7 cellular contexts compared by ENCODE assay signal in the genomic region with DNA sequence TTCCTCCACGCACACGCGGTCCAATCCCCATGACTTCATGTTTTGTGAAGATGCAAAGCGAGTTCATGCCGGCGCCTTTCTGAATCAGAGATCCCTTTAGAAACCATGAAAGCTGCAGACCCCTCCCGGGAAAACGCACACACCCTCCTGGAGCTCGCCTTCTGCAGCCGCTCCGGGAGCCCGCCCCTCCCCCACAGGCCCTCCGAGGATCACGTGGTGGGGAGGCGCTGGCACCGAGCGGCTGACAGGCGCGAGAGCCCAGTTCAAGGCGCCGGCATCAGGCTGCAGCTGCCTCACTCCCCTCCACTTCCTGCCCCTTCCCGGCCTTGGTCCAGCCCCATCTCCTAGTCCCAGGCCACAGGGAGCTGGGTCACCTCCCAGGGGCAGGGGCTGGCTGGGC. TPM values are rescaled to one million over a fixed set of nuclear protein-coding genes. Genes with fewer than 3 reads are reported as not detected.
A peak's percentile ranks its signal among the peaks of the same experiment; 100 is the strongest.
DNase-seq lines count a peak whose midpoint lies in the region; ATAC-seq, FAIRE-seq and TF ChIP-seq lines count a peak whose summit lies in the region.
"Not testable (repeated sequence)": the region's sequence is repeated elsewhere in the genome, so short reads cannot be mapped to it uniquely, and the experiment has no call there.

No MANE protein-coding gene starts in this region.

- H2BK15ac ChIP-seq in neuronal stem cell (ENCODE audit: low read length), result not testable (repeated sequence)

- H3K27ac ChIP-seq in esophagus muscularis mucosa (replicated peaks in 1 of 4), result peak overlapping the region; percentile 63 to 81 (median 76)
- not testable (repeated sequence) for H3K27ac ChIP-seq in kidney (ENCODE audit: low read depth in 2 of 2, low read length in 2 of 2); neuronal stem cell (replicated peaks; ENCODE audit: low read length)

- not testable (repeated sequence) for H3K4me1 Mint-ChIP-seq in WTC11; activated naive CD8-positive, alpha-beta T cell treated with anti-CD3 and anti-CD28 coated beads for 36 hours

- H2BK5ac ChIP-seq in neuronal stem cell (ENCODE audit: low read length), result not testable (repeated sequence)

- H3K9ac ChIP-seq in kidney (ENCODE audit: low read length in 2 of 2); neuronal stem cell (ENCODE audit: low read depth, low read length, poor library complexity): not testable (repeated sequence)

- H2BK12ac ChIP-seq in neuronal stem cell (ENCODE audit: low read length), result not testable (repeated sequence)

- not testable (repeated sequence) for H3K79me1 ChIP-seq in neuronal stem cell (ENCODE audit: low read depth, low read length)

- not testable (repeated sequence) for H3K14ac ChIP-seq in neuronal stem cell (ENCODE audit: low read length)

- not testable (repeated sequence) for H3K9me3 Mint-ChIP-seq in WTC11; activated naive CD8-positive, alpha-beta T cell treated with anti-CD3 and anti-CD28 coated beads for 36 hours

- DNase-seq in WTC11 (ENCODE audit: low spot score) (peak; percentile 74), kidney (peak; percentile 94)
- DNase-seq in activated naive CD8-positive, alpha-beta T cell treated with anti-CD3 and anti-CD28 coated beads for 36 hours, result peak; percentile 24
- not testable (repeated sequence) for DNase-seq in esophagus muscularis mucosa (ENCODE audit: extremely low spot score); neuronal stem cell (ENCODE audit: low spot score); stimulated activated naive CD8-positive, alpha-beta T cell treated with anti-CD3 and anti-CD28 coated beads, Interleukin-15, Interleukin-2, amounts not matched to agents 100 U/mL and 50 U/mL, for 24 hours

- peak; percentile 32 for ATAC-seq in HG02759 (IDR thresholded peaks at IDR 0.05; ENCODE audit: unreplicated experiment)
- ATAC-seq in WTC11, result peak; percentile 59
- ATAC-seq in stimulated activated naive CD8-positive, alpha-beta T cell treated with anti-CD3 and anti-CD28 coated beads, Interleukin-15, Interleukin-2, amounts not matched to agents 100 U/mL and 50 U/mL, for 24 hours, result peak; percentile 33

- H2AFZ ChIP-seq in neuronal stem cell (ENCODE audit: low read length), result not testable (repeated sequence)

- not testable (repeated sequence) for H3K27me3 ChIP-seq in esophagus muscularis mucosa
- H3K27me3 ChIP-seq in neuronal stem cell (ENCODE audit: control insufficient read depth in 3 of 3, insufficient read depth in 3 of 3, low read depth in 1 of 3, low read length in 3 of 3), result peaks cover 0 to 15% (median 6%) of the 10 kb centered on the region in 3 experiments

- not testable (repeated sequence) for TF ChIP-seq CTCF in WTC11 (IDR thresholded peaks at IDR 0.05); esophagus muscularis mucosa (IDR thresholded peaks at IDR 0.05); kidney (IDR thresholded peaks at IDR 0.05; ENCODE audit: borderline replicate concordance, extremely low read depth, insufficient read depth)

- not testable (repeated sequence) for H3K4me3 Mint-ChIP-seq in WTC11; activated naive CD8-positive, alpha-beta T cell treated with anti-CD3 and anti-CD28 coated beads for 36 hours

- not testable (repeated sequence) for H3K23ac ChIP-seq in neuronal stem cell (ENCODE audit: low read depth, low read length, poor library complexity)

- H3K36me3 ChIP-seq in esophagus muscularis mucosa; kidney (ENCODE audit: control insufficient read depth in 1 of 2, insufficient read depth in 2 of 2, low read length in 2 of 2); neuronal stem cell (replicated peaks in 1 of 2; ENCODE audit: control insufficient read depth in 2 of 2, insufficient read depth in 2 of 2, low read length in 2 of 2): not testable (repeated sequence)

- TF ChIP-seq POLR2A in esophagus muscularis mucosa (IDR thresholded peaks at IDR 0.05; ENCODE audit: low read depth), result not testable (repeated sequence)

- CTCF ChIA-PET in WTC11 (lab: Charles Lee), result not testable (repeated sequence)

- H3K4me2 ChIP-seq in neuronal stem cell (ENCODE audit: insufficient read depth, low read length, poor library complexity, severe bottlenecking), result peak overlapping the region; percentile 33

- WGBS in esophagus muscularis mucosa, result 1% methylated on average over 21 of the region's 22 CpGs
- WGBS in neuronal stem cell (ENCODE audit: extremely low coverage in 2 of 2, insufficient read length in 2 of 2, insufficient replicate concordance in 1 of 2), 2 donors, result no CpG with 5 or more reads among the region's 22 CpGs

- not testable (repeated sequence) for H2AK5ac ChIP-seq in neuronal stem cell (ENCODE audit: low read depth, low read length)

- H3K27ac Mint-ChIP-seq in WTC11; activated naive CD8-positive, alpha-beta T cell treated with anti-CD3 and anti-CD28 coated beads for 36 hours: not testable (repeated sequence)

- TF ChIP-seq EP300 in esophagus muscularis mucosa (IDR thresholded peaks at IDR 0.05), result not testable (repeated sequence)

- not testable (repeated sequence) for FAIRE-seq in kidney (lab: Jason Lieb, UNC)

- H3K27me3 Mint-ChIP-seq in WTC11 (ENCODE audit: low read depth), result peaks cover 12% of the 10 kb centered on the region
- H3K27me3 Mint-ChIP-seq in activated naive CD8-positive, alpha-beta T cell treated with anti-CD3 and anti-CD28 coated beads for 36 hours, result not testable (repeated sequence)

- H3K9me3 ChIP-seq in esophagus muscularis mucosa; kidney (ENCODE audit: control insufficient read depth in 1 of 2, low read length in 2 of 2); neuronal stem cell (replicated peaks in 1 of 2; ENCODE audit: control insufficient read depth in 2 of 2, insufficient read depth in 1 of 2, low read depth in 1 of 2, low read length in 2 of 2): not testable (repeated sequence)

- intact Hi-C loops in esophagus muscularis mucosa (cut with DNase I); kidney (cut with DNase I): not testable (repeated sequence)

- not testable (repeated sequence) for H3K4ac ChIP-seq in neuronal stem cell (ENCODE audit: low read length)

- H2BK120ac ChIP-seq in neuronal stem cell (ENCODE audit: low read depth, low read length), result not testable (repeated sequence)

- peak overlapping the region; percentile 66 to 95 (median 72) for H3K4me3 ChIP-seq in esophagus muscularis mucosa
- H3K4me3 ChIP-seq in kidney (ENCODE audit: low read length in 2 of 2), result not testable (repeated sequence)
- H3K4me3 ChIP-seq in neuronal stem cell (ENCODE audit: low read length in 2 of 2), result peak overlapping the region in 1 of 2 donors; percentile 31

- not testable (repeated sequence) for H4K91ac ChIP-seq in neuronal stem cell (ENCODE audit: low read depth, low read length, poor library complexity)

- not testable (repeated sequence) for H3K36me3 Mint-ChIP-seq in WTC11; activated naive CD8-positive, alpha-beta T cell treated with anti-CD3 and anti-CD28 coated beads for 36 hours

- H3K4me1 ChIP-seq in esophagus muscularis mucosa, result peaks cover 8 to 23% (median 21%) of the 10 kb centered on the region in 4 donors
- H3K4me1 ChIP-seq in kidney (ENCODE audit: control insufficient read depth in 1 of 2, insufficient read depth in 1 of 2, low read depth in 1 of 2, low read length in 2 of 2); neuronal stem cell (ENCODE audit: control insufficient read depth in 2 of 2, insufficient read depth in 1 of 2, low read depth in 1 of 2, low read length in 2 of 2): not testable (repeated sequence)

- H3K18ac ChIP-seq in neuronal stem cell (ENCODE audit: low read length), result not testable (repeated sequence)

- H4K8ac ChIP-seq in neuronal stem cell (ENCODE audit: low read depth, low read length), result not testable (repeated sequence)

- POLR2A ChIA-PET in WTC11 (lab: Charles Lee), result not testable (repeated sequence)

RNA-seq across cellular contexts. Expression of a gene that starts 1.5 kb away (rescaled TPM):
- total RNA-seq in WTC11 (2021), result 2.3 to 4.4 TPM (median 3.1 TPM) in 3 replicates
- not detected for total RNA-seq in activated naive CD8-positive, alpha-beta T cell treated with anti-CD3 and anti-CD28 coated beads for 36 hours
- total RNA-seq in esophagus muscularis mucosa, result 10 to 100 TPM in 1 of 4 donors, 1 to 10 TPM in 3; 2.2 to 11.7 (median 6.2) TPM
- total RNA-seq in kidney, result 5.4 TPM
- 4.4 TPM for polyA plus RNA-seq in kidney (ENCODE audit: insufficient read depth, low read depth, low replicate concordance)
- 2.4 TPM for polyA plus RNA-seq in neuronal stem cell (2013, experiment 1 of 2)
- 2.2 TPM for polyA plus RNA-seq in neuronal stem cell (2013, experiment 2 of 2)
